Comparison of ENCODE assay signal across 1 cellular context in genomic region chr22:38947321-38948112, GRCh38.
TF ChIP-seq lines count a peak whose summit lies in the region.

No MANE protein-coding gene starts in this region.

TF ChIP-seq in GM23338, 12 proteins besides CTCF, POLR2A, EP300 and RAD21 (continued from another document):
- TF ChIP-seq, protein P1, sequence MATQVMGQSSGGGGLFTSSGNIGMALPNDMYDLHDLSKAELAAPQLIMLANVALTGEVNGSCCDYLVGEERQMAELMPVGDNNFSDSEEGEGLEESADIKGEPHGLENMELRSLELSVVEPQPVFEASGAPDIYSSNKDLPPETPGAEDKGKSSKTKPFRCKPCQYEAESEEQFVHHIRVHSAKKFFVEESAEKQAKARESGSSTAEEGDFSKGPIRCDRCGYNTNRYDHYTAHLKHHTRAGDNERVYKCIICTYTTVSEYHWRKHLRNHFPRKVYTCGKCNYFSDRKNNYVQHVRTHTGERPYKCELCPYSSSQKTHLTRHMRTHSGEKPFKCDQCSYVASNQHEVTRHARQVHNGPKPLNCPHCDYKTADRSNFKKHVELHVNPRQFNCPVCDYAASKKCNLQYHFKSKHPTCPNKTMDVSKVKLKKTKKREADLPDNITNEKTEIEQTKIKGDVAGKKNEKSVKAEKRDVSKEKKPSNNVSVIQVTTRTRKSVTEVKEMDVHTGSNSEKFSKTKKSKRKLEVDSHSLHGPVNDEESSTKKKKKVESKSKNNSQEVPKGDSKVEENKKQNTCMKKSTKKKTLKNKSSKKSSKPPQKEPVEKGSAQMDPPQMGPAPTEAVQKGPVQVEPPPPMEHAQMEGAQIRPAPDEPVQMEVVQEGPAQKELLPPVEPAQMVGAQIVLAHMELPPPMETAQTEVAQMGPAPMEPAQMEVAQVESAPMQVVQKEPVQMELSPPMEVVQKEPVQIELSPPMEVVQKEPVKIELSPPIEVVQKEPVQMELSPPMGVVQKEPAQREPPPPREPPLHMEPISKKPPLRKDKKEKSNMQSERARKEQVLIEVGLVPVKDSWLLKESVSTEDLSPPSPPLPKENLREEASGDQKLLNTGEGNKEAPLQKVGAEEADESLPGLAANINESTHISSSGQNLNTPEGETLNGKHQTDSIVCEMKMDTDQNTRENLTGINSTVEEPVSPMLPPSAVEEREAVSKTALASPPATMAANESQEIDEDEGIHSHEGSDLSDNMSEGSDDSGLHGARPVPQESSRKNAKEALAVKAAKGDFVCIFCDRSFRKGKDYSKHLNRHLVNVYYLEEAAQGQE (IDR thresholded peaks at IDR 0.05; ENCODE audit: unreplicated experiment) = no peak
- TF ChIP-seq ZNF462 (CRISPR knock-in tag; IDR thresholded peaks at IDR 0.05) (no peak), CREB1 (CRISPR knock-in tag; IDR thresholded peaks at IDR 0.05; ENCODE audit: low read depth) (no peak), ETS1 (IDR thresholded peaks at IDR 0.05) (no peak), ZNF331 (CRISPR knock-in tag; IDR thresholded peaks at IDR 0.05; ENCODE audit: low read depth) (no peak), STAT1 (IDR thresholded peaks at IDR 0.05; ENCODE audit: unreplicated experiment) (no peak), POLR2AphosphoS5 (IDR thresholded peaks at IDR 0.05; ENCODE audit: low read depth) (no peak)
